ENCODE assay signal across 8 cellular contexts in the genomic region with DNA sequence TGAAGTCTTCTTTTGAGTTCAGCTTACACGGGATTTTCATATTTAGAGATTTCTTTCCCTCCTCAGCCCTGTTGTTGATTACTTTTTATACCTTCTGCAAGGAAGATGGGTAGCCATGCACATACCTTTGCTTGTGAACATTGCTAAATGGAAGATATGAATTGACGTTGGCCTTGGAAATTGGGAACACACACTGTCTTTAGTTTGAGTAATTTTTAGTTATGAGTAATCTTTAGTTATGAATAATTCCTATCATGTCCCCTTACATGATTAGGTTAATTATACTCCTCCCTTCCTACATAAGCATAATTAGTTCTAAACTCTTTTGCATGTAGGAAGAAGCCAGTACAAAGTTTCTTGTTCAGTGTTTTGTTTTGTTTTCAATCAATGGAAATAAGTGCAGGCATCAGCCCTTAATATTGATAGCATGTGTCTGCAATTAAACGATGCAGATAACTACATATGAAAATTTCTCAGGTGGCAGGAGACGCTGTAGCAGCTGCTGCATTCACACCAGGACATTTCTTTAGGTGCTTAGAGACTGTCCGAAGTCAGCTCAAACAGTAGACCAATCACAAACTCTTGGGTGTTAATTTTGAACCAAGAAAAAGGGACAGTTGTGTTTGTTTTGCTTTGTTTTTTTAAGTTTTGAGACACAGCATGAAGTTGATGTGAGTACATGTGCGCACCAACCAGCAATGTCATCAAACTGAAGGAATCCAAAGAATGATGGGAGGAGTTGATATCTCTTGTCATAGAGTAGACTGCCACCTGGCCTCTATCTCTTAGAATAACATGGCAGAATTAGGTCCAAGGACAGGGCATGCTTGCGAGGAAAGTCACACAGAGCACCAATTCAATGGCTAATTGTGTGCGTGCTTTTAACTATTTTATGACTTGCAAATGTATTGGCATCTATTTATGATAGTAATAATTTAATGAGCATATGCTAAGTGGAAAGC. TPM values are rescaled to one million over a fixed set of nuclear protein-coding genes. Genes with fewer than 3 reads are reported as not detected.
DNase-seq lines count a peak whose midpoint lies in the region; ATAC-seq and TF ChIP-seq lines count a peak whose summit lies in the region.

No MANE protein-coding gene starts in this region.

- H3K27me3 Mint-ChIP-seq in activated T-helper 17 cell treated with anti-CD3 and anti-CD28 coated beads, Interleukin-2, amount 50 U/mL, for 72 hours, result no peaks in the 10 kb centered on the region

- no peak overlapping the region for H3K4me3 Mint-ChIP-seq in activated T-helper 17 cell treated with anti-CD3 and anti-CD28 coated beads, Interleukin-2, amount 50 U/mL, for 72 hours

- in situ Hi-C loops in GM13976 (cut with MboI; ENCODE audit: low sequenced_read_pairs, unreplicated experiment), result no loop called here

- peak; percentile 86 for ATAC-seq in activated T-helper 17 cell treated with anti-CD3 and anti-CD28 coated beads, Interleukin-2, amount 50 U/mL, for 72 hours (replicated peaks)
- ATAC-seq in HG03354 (IDR thresholded peaks at IDR 0.05; ENCODE audit: poor library complexity, severe bottlenecking, unreplicated experiment), result no peak

- H3K27ac Mint-ChIP-seq in activated T-helper 17 cell treated with anti-CD3 and anti-CD28 coated beads, Interleukin-2, amount 50 U/mL, for 72 hours, result peak overlapping the region; percentile 56

- peaks cover 78% of the 10 kb centered on the region for H3K36me3 Mint-ChIP-seq in activated T-helper 17 cell treated with anti-CD3 and anti-CD28 coated beads, Interleukin-2, amount 50 U/mL, for 72 hours (ENCODE audit: low read depth)

- no peak for TF ChIP-seq CTCF in GM13976 (IDR thresholded peaks at IDR 0.05; ENCODE audit: borderline replicate concordance, control extremely low read depth, extremely low read depth, insufficient read depth, missing control alignments)

- H3K9me3 Mint-ChIP-seq in activated T-helper 17 cell treated with anti-CD3 and anti-CD28 coated beads, Interleukin-2, amount 50 U/mL, for 72 hours, result no peaks in the 10 kb centered on the region

- H3K4me1 Mint-ChIP-seq in activated T-helper 17 cell treated with anti-CD3 and anti-CD28 coated beads, Interleukin-2, amount 50 U/mL, for 72 hours, result peaks cover 16% of the 10 kb centered on the region

- DNase-seq in AG08395 (ENCODE audit: low spot score), result peak; percentile 67
- DNase-seq in GM13976 (ENCODE audit: low spot score), result peak; percentile 17
- DNase-seq in iPS-NIHi11 (ENCODE audit: low spot score), result peak; percentile 30
- no peak for DNase-seq in RKO (ENCODE audit: low spot score)
- no peak for DNase-seq in SKM-1 (lab: John Stamatoyannopoulos, UW; ENCODE audit: unreplicated experiment)
- DNase-seq in NOMO-1 (lab: John Stamatoyannopoulos, UW; ENCODE audit: unreplicated experiment in 2 of 2), result no peak

RNA-seq across cellular contexts. Expression of gene SMARCA2, which starts 51.4 kb away (rescaled TPM):
- total RNA-seq in activated T-helper 17 cell treated with anti-CD3 and anti-CD28 coated beads, Interleukin-2, amount 50 U/mL, for 72 hours, result 100 to 1,000 TPM; 118 to 119 TPM

Comparison
In these comparisons a context has a peak if more than half of its experiments do, and no peak if none do; other contexts are left out.
1. DNase-seq: peak in AG08395 (single experiment), GM13976 (single experiment) and iPS-NIHi11 (single experiment); none in RKO (single experiment), SKM-1 (single experiment) and NOMO-1 (0 of 2).